ENCODE assay signal across 8 cellular contexts in genomic region chr6:13336553-13336952, GRCh38. TPM values are rescaled to one million over a fixed set of nuclear protein-coding genes. Genes with fewer than 3 reads are reported as not detected.
DNase-seq lines count a peak whose midpoint lies in the region; ATAC-seq and TF ChIP-seq lines count a peak whose summit lies in the region.

No MANE protein-coding gene starts in this region.

- H3K4me3 ChIP-seq in Peyer's patch = no peak overlapping the region
- H3K4me3 ChIP-seq in fibroblast of lung (replicated peaks in 1 of 4; ENCODE audit: control extremely low read depth in 1 of 4, insufficient read depth in 1 of 4, low read depth in 3 of 4, low read length in 4 of 4) = no peak overlapping the region

- H3K27me3 ChIP-seq in Peyer's patch (no peaks in the 10 kb centered on the region), fibroblast of lung (ENCODE audit: control insufficient read depth, insufficient read depth, low read length) (no peaks in the 10 kb centered on the region)

- peaks cover 6% of the 10 kb centered on the region for H3K27me3 Mint-ChIP-seq in nephron progenitor cell (ENCODE audit: low read depth, poor library complexity)

- no peaks in the 10 kb centered on the region for H4K20me1 ChIP-seq in fibroblast of lung (ENCODE audit: control insufficient read depth, extremely low read depth, insufficient read depth, low read length)

- no peak overlapping the region for H3K9ac ChIP-seq in fibroblast of lung (ENCODE audit: insufficient read depth, low read length)

- H3K27ac ChIP-seq in Peyer's patch (no peak overlapping the region), fibroblast of lung (ENCODE audit: insufficient read depth, low read length) (no peak overlapping the region)

- no peaks in the 10 kb centered on the region for H3K4me1 ChIP-seq in Peyer's patch
- H3K4me1 ChIP-seq in fibroblast of lung (ENCODE audit: control insufficient read depth, extremely low read depth, insufficient read depth, low read length) = no peaks in the 10 kb centered on the region

- H3K36me3 Mint-ChIP-seq in nephron progenitor cell (ENCODE audit: low read depth) = peaks cover 5% of the 10 kb centered on the region

- TF ChIP-seq CTCF in LNCAP (IDR thresholded peaks at IDR 0.05) (peak; percentile 83), Peyer's patch (IDR thresholded peaks at IDR 0.05) (peak; percentile 79 to 97 (median 95)), fibroblast of lung (conservative IDR thresholded peaks at IDR 0.05 in 1 of 2, IDR thresholded peaks at IDR 0.05 in 1 of 2; ENCODE audit: low read depth in 1 of 2, low read length in 2 of 2) (peak; percentile 92 to 97), nephron progenitor cell (IDR thresholded peaks at IDR 0.05) (peak; percentile 90)

- no peak overlapping the region for H3K4me2 ChIP-seq in fibroblast of lung (ENCODE audit: extremely low read depth, insufficient read depth, low read length)

- DNase-seq in DMS53 treated with DMSO at 0.1 percent for 48 hours (lab: John Stamatoyannopoulos, UW; ENCODE audit: unreplicated experiment) = peak; percentile 73
- peak; percentile 84 to 87 (median 86) for DNase-seq in Peyer's patch
- DNase-seq in activated T-cell treated with anti-CD3 and anti-CD28 coated beads, Interleukin-2, amount 50 U/mL, for 48 hours = peak; percentile 80 to 82
- DNase-seq in fibroblast of lung (ENCODE audit: low read depth in 2 of 2) = peak; percentile 89 to 94
- peak; percentile 91 for DNase-seq in nephron progenitor cell
- DNase-seq in stimulated activated naive CD8-positive, alpha-beta T cell treated with anti-CD3 and anti-CD28 coated beads, Interleukin-15, Interleukin-2, amounts not matched to agents 100 U/mL and 50 U/mL, for 24 hours = peak; percentile 88

- H3K79me2 ChIP-seq in fibroblast of lung (ENCODE audit: control insufficient read depth, insufficient read depth, low read length) = no peaks in the 10 kb centered on the region

- peak in 1 of 2 donors; percentile 14 for TF ChIP-seq POLR2A in Peyer's patch (IDR thresholded peaks at IDR 0.05)

- no peak overlapping the region for H2AFZ ChIP-seq in fibroblast of lung (ENCODE audit: low read length)

- peaks cover 0 to 2% (median 1%) of the 10 kb centered on the region in 4 donors for H3K9me3 ChIP-seq in Peyer's patch
- no peaks in the 10 kb centered on the region for H3K9me3 ChIP-seq in fibroblast of lung (ENCODE audit: control insufficient read depth, insufficient read depth, low read depth, low read length)

- no peak overlapping the region for H3K4me3 Mint-ChIP-seq in nephron progenitor cell

- H3K27ac Mint-ChIP-seq in nephron progenitor cell = peak overlapping the region; percentile 43

- H3K9me3 Mint-ChIP-seq in nephron progenitor cell = peaks cover 10% of the 10 kb centered on the region

- peak; percentile 62 for ATAC-seq in stimulated activated naive CD8-positive, alpha-beta T cell treated with anti-CD3 and anti-CD28 coated beads, Interleukin-15, Interleukin-2, amounts not matched to agents 100 U/mL and 50 U/mL, for 24 hours
- ATAC-seq in GM18511 (IDR thresholded peaks at IDR 0.05; ENCODE audit: unreplicated experiment) = no peak

- no peaks in the 10 kb centered on the region for H3K36me3 ChIP-seq in Peyer's patch
- no peaks in the 10 kb centered on the region for H3K36me3 ChIP-seq in fibroblast of lung (ENCODE audit: control insufficient read depth, insufficient read depth, low read length)

- peaks cover 24% of the 10 kb centered on the region for H3K4me1 Mint-ChIP-seq in nephron progenitor cell

RNA-seq across cellular contexts. Expression of gene TBC1D7, which starts 8.2 kb away (rescaled TPM):
- total RNA-seq in Peyer's patch (10 to 100 TPM; 13.3 to 18.6 (median 16.9) TPM), fibroblast of lung (12.8 and 19.3 TPM in 2 replicates)
- 24.5 and 31.1 TPM in 2 replicates for polyA plus RNA-seq in fibroblast of lung
- polyA plus RNA-seq in fibroblast of lung (2012) = 19.2 and 19.9 TPM in 2 replicates
- polyA minus RNA-seq in fibroblast of lung (ENCODE audit: low replicate concordance) = 3.7 and 44.6 TPM in 2 replicates
